ENCODE assay signal across 1 cellular context in the genomic region with DNA sequence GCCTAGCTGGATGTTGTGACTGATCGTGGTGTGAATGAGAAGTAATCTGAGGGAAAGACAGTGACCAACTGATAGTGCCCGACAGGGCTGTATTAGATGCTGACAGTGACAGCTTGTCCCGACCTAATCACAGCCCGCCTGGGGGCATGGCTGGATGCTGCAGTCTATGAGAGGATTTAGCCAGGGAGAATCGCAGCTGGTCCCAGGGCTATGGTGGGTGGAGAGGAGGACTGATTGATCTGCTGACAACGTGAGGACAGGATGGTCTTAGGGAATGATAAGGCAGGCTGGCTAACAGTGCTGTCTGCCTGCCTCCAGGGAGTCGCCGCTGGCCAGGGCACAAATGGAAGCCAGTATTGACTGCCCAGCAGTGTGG.
TF ChIP-seq lines count a peak whose summit lies in the region.

No MANE protein-coding gene starts in this region.

TF ChIP-seq in A549, 52 proteins besides CTCF, POLR2A, EP300 and RAD21 (continued from another document):
- TF ChIP-seq, protein P1, sequence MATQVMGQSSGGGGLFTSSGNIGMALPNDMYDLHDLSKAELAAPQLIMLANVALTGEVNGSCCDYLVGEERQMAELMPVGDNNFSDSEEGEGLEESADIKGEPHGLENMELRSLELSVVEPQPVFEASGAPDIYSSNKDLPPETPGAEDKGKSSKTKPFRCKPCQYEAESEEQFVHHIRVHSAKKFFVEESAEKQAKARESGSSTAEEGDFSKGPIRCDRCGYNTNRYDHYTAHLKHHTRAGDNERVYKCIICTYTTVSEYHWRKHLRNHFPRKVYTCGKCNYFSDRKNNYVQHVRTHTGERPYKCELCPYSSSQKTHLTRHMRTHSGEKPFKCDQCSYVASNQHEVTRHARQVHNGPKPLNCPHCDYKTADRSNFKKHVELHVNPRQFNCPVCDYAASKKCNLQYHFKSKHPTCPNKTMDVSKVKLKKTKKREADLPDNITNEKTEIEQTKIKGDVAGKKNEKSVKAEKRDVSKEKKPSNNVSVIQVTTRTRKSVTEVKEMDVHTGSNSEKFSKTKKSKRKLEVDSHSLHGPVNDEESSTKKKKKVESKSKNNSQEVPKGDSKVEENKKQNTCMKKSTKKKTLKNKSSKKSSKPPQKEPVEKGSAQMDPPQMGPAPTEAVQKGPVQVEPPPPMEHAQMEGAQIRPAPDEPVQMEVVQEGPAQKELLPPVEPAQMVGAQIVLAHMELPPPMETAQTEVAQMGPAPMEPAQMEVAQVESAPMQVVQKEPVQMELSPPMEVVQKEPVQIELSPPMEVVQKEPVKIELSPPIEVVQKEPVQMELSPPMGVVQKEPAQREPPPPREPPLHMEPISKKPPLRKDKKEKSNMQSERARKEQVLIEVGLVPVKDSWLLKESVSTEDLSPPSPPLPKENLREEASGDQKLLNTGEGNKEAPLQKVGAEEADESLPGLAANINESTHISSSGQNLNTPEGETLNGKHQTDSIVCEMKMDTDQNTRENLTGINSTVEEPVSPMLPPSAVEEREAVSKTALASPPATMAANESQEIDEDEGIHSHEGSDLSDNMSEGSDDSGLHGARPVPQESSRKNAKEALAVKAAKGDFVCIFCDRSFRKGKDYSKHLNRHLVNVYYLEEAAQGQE (IDR thresholded peaks at IDR 0.05): no peak
- no peak for TF ChIP-seq HDAC2 (IDR thresholded peaks at IDR 0.05)
- TF ChIP-seq, protein P2, sequence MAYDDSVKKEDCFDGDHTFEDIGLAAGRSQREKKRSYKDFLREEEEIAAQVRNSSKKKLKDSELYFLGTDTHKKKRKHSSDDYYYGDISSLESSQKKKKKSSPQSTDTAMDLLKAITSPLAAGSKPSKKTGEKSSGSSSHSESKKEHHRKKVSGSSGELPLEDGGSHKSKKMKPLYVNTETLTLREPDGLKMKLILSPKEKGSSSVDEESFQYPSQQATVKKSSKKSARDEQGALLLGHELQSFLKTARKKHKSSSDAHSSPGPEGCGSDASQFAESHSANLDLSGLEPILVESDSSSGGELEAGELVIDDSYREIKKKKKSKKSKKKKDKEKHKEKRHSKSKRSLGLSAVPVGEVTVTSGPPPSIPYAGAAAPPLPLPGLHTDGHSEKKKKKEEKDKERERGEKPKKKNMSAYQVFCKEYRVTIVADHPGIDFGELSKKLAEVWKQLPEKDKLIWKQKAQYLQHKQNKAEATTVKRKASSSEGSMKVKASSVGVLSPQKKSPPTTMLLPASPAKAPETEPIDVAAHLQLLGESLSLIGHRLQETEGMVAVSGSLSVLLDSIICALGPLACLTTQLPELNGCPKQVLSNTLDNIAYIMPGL (CRISPR knock-in tag; IDR thresholded peaks at IDR 0.05; ENCODE audit: borderline replicate concordance): no peak
- TF ChIP-seq MAFK (IDR thresholded peaks at IDR 0.05; ENCODE audit: partially characterized antibody): no peak
- TF ChIP-seq JUN (IDR thresholded peaks at IDR 0.05): no peak
- TF ChIP-seq, protein P3, sequence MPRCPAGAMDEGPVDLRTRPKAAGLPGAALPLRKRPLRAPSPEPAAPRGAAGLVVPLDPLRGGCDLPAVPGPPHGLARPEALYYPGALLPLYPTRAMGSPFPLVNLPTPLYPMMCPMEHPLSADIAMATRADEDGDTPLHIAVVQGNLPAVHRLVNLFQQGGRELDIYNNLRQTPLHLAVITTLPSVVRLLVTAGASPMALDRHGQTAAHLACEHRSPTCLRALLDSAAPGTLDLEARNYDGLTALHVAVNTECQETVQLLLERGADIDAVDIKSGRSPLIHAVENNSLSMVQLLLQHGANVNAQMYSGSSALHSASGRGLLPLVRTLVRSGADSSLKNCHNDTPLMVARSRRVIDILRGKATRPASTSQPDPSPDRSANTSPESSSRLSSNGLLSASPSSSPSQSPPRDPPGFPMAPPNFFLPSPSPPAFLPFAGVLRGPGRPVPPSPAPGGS (IDR thresholded peaks at IDR 0.05): no peak
- TF ChIP-seq CHD4 (IDR thresholded peaks at IDR 0.05; ENCODE audit: borderline replicate concordance): no peak
- no peak for TF ChIP-seq GATA3 (IDR thresholded peaks at IDR 0.05; ENCODE audit: borderline replicate concordance)
- TF ChIP-seq FOSL2 (IDR thresholded peaks at IDR 0.05): no peak
- no peak for TF ChIP-seq FOSL2 (CRISPR knock-in tag; IDR thresholded peaks at IDR 0.05)
TF ChIP-seq in A549: peak in this region for 0.
